Comparison of ENCODE assay signal across 21 cellular contexts in genomic region chr12:68065687-68066086, GRCh38.
"Had no signal": no experiment of that assay in that cellular context is flagged by ENCODE, and none has a peak within 500 bp of the region (broad histone marks: within the 10 kb centered on the region; RNA-seq: fewer than 3 reads in every experiment).

No MANE protein-coding gene starts in this region.

- H3K36me3 ChIP-seq: breast epithelium, gastroesophageal sphincter, neural progenitor cell, right atrium auricular region, spleen, transverse colon had no signal

- H3K79me2 ChIP-seq: hepatocyte had no signal

- H3K4me1 Mint-ChIP-seq: activated naive CD4-positive, alpha-beta T cell treated with anti-CD3 and anti-CD28 coated beads, Interleukin-2, amount 50 U/mL, for 24 hours; neural progenitor cell had no signal

- H3K4me3 Mint-ChIP-seq: activated naive CD4-positive, alpha-beta T cell treated with anti-CD3 and anti-CD28 coated beads, Interleukin-2, amount 50 U/mL, for 24 hours; activated naive CD8-positive, alpha-beta T cell treated with anti-CD3 and anti-CD28 coated beads, Interleukin-2, amount 50 U/mL, for 24 hours; activated T-cell treated with anti-CD3 and anti-CD28 coated beads, Interleukin-2, amount 50 U/mL, for 24 hours; naive thymus-derived CD4-positive, alpha-beta T cell; neural progenitor cell; T-helper 1 cell treated with Interleukin-12 subunit alpha and Interleukin-12 subunit beta and Interleukin-4 antibody, amounts not matched to agents 30 μg/mL and 1 μg/mL, for 36 hours had no signal

- DNase-seq: activated naive CD8-positive, alpha-beta T cell treated with anti-CD3 and anti-CD28 coated beads, Interleukin-2, amount 50 U/mL, for 24 hours; activated T-cell treated with anti-CD3 and anti-CD28 coated beads, Interleukin-2, amount 50 U/mL, for 24 hours; amygdala; central memory CD4-positive, alpha-beta T cell; islet precursor cell; left ventricle myocardium superior; naive thymus-derived CD4-positive, alpha-beta T cell; occipital lobe; spleen; stimulated activated naive CD8-positive, alpha-beta T cell treated with anti-CD3 and anti-CD28 coated beads, Interleukin-15, Interleukin-2, amounts not matched to agents 100 U/mL and 50 U/mL, for 24 hours; T-helper 9 cell; testis; transverse colon had no signal

- H3K36me3 Mint-ChIP-seq: neural progenitor cell had no signal

- H3K27ac ChIP-seq: breast epithelium, gastroesophageal sphincter, hepatocyte, neural progenitor cell, right atrium auricular region, spleen, testis, transverse colon had no signal

- H3K27ac Mint-ChIP-seq: activated naive CD4-positive, alpha-beta T cell treated with anti-CD3 and anti-CD28 coated beads, Interleukin-2, amount 50 U/mL, for 24 hours; activated naive CD8-positive, alpha-beta T cell treated with anti-CD3 and anti-CD28 coated beads, Interleukin-2, amount 50 U/mL, for 24 hours; activated T-cell treated with anti-CD3 and anti-CD28 coated beads, Interleukin-2, amount 50 U/mL, for 24 hours; activated T-helper 2 cell treated with anti-CD3 and anti-CD28 coated beads, Interferon-gamma antibody, Interleukin-2, Interleukin-4, amounts not matched to agents 10 μg/mL and 5 μg/mL and 100 μg/mL, durations not matched to agents 14 hours and 24 hours and 36 hours; naive thymus-derived CD4-positive, alpha-beta T cell; neural progenitor cell; T-helper 1 cell treated with Interleukin-12 subunit alpha and Interleukin-12 subunit beta and Interleukin-4 antibody, amounts not matched to agents 30 μg/mL and 1 μg/mL, for 36 hours had no signal

- H3K27me3 ChIP-seq: breast epithelium, gastroesophageal sphincter, hepatocyte, neural progenitor cell, right atrium auricular region, spleen, testis, transverse colon had no signal

- ATAC-seq: activated naive CD8-positive, alpha-beta T cell treated with anti-CD3 and anti-CD28 coated beads, Interleukin-2, amount 50 U/mL, for 24 hours; gastroesophageal sphincter; left ventricle myocardium superior; naive thymus-derived CD4-positive, alpha-beta T cell; stimulated activated naive CD8-positive, alpha-beta T cell treated with anti-CD3 and anti-CD28 coated beads, Interleukin-15, Interleukin-2, amounts not matched to agents 100 U/mL and 50 U/mL, for 24 hours had no signal

- H3K4me2 ChIP-seq: hepatocyte, neural progenitor cell had no signal

- H2AFZ ChIP-seq: hepatocyte, neural progenitor cell had no signal

- H3K9ac ChIP-seq: neural progenitor cell had no signal

- H3K9me3 ChIP-seq: testis, transverse colon had no signal

- H3K4me3 ChIP-seq: breast epithelium, gastroesophageal sphincter, hepatocyte, neural progenitor cell, right atrium auricular region, spleen, testis, transverse colon had no signal

- H3K4me1 ChIP-seq: breast epithelium, gastroesophageal sphincter, neural progenitor cell, right atrium auricular region, testis, transverse colon had no signal

- H3K27me3 Mint-ChIP-seq: activated naive CD8-positive, alpha-beta T cell treated with anti-CD3 and anti-CD28 coated beads, Interleukin-2, amount 50 U/mL, for 24 hours; activated T-cell treated with anti-CD3 and anti-CD28 coated beads, Interleukin-2, amount 50 U/mL, for 24 hours had no signal
